ENCODE assay signal across 17 cellular contexts in the genomic region with DNA sequence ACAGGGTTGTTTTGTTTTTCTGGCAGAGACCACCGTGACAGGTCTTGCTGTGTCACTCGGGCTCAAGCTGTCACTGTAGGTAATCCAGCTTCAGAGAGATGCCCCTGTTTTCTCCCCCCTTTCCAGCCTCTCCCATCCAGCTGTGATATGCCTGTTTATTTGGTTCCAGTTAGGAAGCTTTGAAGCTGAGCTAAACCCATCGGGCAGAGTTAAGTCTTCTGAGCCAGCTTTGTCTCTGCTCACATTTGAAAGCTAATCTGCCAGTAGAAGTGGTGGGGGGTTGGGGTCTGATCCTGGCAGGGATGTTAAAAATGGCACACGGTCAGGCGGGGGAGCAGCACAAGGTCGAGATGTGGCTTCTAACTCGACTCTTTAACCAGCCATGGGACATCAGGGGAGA.
"Had no signal": no experiment of that assay in that cellular context is flagged by ENCODE, and none has a peak within 500 bp of the region (broad histone marks: within the 10 kb centered on the region; RNA-seq: fewer than 3 reads in every experiment).

No MANE protein-coding gene starts in this region.

- ATAC-seq: pancreas; stimulated activated memory B cell treated with anti-CD40 and anti-IgM and Interleukin-4, amounts not matched to agents 10 μg/mL and 1 μg/mL and 100 μg/mL, for 72 hours; T-cell had no signal

- H3K27me3 ChIP-seq: pancreas had no signal

- H3K4me3 Mint-ChIP-seq: activated naive CD4-positive, alpha-beta T cell treated with anti-CD3 and anti-CD28 coated beads, Interleukin-2, amount 50 U/mL, for 24 hours; activated T-cell treated with anti-CD3 and anti-CD28 coated beads, Interleukin-2, amount 50 U/mL, for 24 hours; naive B cell; stimulated activated memory B cell treated with anti-CD40 and anti-IgM and Interleukin-4, amounts not matched to agents 10 μg/mL and 1 μg/mL and 100 μg/mL, for 72 hours; T-cell had no signal

- H3K9me3 Mint-ChIP-seq: activated naive CD4-positive, alpha-beta T cell treated with anti-CD3 and anti-CD28 coated beads, Interleukin-2, amount 50 U/mL, for 24 hours; activated T-cell treated with anti-CD3 and anti-CD28 coated beads, Interleukin-2, amount 50 U/mL, for 24 hours; stimulated activated memory B cell treated with anti-CD40 and anti-IgM and Interleukin-4, amounts not matched to agents 10 μg/mL and 1 μg/mL and 100 μg/mL, for 72 hours; T-cell had no signal

- H3K4me1 Mint-ChIP-seq: activated naive CD4-positive, alpha-beta T cell treated with anti-CD3 and anti-CD28 coated beads, Interleukin-2, amount 50 U/mL, for 24 hours had no signal

- H3K36me3 ChIP-seq: colonic mucosa, pancreas had no signal

- H3K27ac Mint-ChIP-seq: activated T-cell treated with anti-CD3 and anti-CD28 coated beads, Interleukin-2, amount 50 U/mL, for 24 hours; stimulated activated memory B cell treated with anti-CD40 and anti-IgM and Interleukin-4, amounts not matched to agents 10 μg/mL and 1 μg/mL and 100 μg/mL, for 72 hours; T-cell had no signal

- H3K27ac ChIP-seq: colonic mucosa had no signal

- H3K36me3 Mint-ChIP-seq: activated naive CD4-positive, alpha-beta T cell treated with anti-CD3 and anti-CD28 coated beads, Interleukin-2, amount 50 U/mL, for 24 hours; naive B cell; stimulated activated memory B cell treated with anti-CD40 and anti-IgM and Interleukin-4, amounts not matched to agents 10 μg/mL and 1 μg/mL and 100 μg/mL, for 72 hours; T-cell had no signal

- DNase-seq: activated CD4-positive, alpha-beta T cell treated with anti-CD3 and anti-CD28 coated beads for 1 hour; activated CD4-positive, alpha-beta T cell treated with anti-CD3 and anti-CD28 coated beads, Interleukin-2, amount 50 U/mL, for 48 hours; activated T-cell treated with anti-CD3 and anti-CD28 coated beads, Interleukin-2, amount 50 U/mL, for 24 hours; central memory CD4-positive, alpha-beta T cell; colonic mucosa; foreskin fibroblast; glutamatergic neuron; kidney glomerular epithelial cell; midbrain; naive B cell; pancreas; stimulated activated CD4-positive, alpha-beta T cell treated with anti-CD3 and anti-CD28 coated beads, Interleukin-2, amount 100 ng/mL, for 48 hours; T-cell; T1000 had no signal

- H3K4me1 ChIP-seq: colonic mucosa had no signal

- H3K9me3 ChIP-seq: colonic mucosa, pancreas had no signal

- H3K4me3 ChIP-seq: colonic mucosa, lung, pancreas had no signal
